In the genomic region with DNA sequence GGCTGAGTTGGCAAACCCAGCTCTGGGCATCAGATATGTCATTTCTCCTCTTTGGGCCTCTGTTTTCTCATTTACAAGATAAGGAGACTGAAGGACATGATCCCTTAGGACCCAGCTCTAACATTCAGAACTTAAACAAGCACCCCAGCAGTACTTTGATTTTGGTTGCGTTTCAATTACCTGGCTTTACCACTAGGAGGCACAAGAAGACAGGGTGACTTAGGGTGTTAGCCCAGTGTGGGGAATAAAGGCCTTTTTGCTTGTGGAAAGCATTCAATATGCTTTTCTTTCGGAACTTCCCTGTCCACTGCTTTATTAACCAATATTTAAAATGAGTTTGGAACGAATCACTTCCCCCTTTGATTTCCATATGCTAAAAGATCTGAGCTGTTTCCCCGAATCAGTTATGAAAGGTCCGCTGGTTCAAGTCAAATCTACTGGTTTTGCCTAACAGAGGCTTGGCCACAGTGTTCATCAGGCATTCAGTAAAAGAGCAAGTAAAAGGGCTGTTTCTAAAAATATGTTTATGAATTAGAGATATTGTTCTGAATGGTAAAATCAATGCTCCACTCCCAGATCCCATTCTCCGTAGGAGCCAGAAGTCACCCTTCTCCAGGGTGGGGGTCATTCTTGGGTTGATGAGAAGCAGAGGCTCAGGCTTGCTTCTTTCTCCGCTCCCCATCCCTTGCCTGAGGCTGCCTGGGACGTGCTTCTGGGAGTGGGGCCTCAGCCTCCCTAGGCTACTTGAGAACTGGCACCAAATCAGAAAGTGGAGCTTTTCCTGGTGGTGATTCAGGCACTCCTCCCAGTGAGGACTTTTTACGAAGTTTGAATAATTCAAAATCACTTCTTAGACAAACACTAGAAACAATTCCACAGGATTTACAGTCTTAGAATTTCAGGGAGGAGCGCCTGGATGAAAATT, we compare ENCODE assay signal across 8 cellular contexts.
A peak's percentile ranks its signal among the peaks of the same experiment; 100 is the strongest.
DNase-seq lines count a peak whose midpoint lies in the region; ATAC-seq and TF ChIP-seq lines count a peak whose summit lies in the region.

No MANE protein-coding gene starts in this region.

- no peak overlapping the region for H2AFZ ChIP-seq in OCI-LY7 (ENCODE audit: low read length)

- H4K20me1 ChIP-seq in OCI-LY7 (ENCODE audit: insufficient read depth, low read length): no peaks in the 10 kb centered on the region

- no TSS peak for BruUV-seq in OCI-LY7 (replicated peaks; lab: Mats Ljungman, UMichigan)

- no peak for ATAC-seq in activated naive CD8-positive, alpha-beta T cell treated with anti-CD3 and anti-CD28 coated beads, Interleukin-2, amount 50 U/mL, for 24 hours
- ATAC-seq in GM18520 (IDR thresholded peaks at IDR 0.05; ENCODE audit: unreplicated experiment): no peak

- H3K9me3 Mint-ChIP-seq in activated naive CD8-positive, alpha-beta T cell treated with anti-CD3 and anti-CD28 coated beads, Interleukin-2, amount 50 U/mL, for 24 hours: no peaks in the 10 kb centered on the region
- H3K9me3 Mint-ChIP-seq in osteocyte (ENCODE audit: unreplicated experiment): no peaks in the 10 kb centered on the region

- H3K4me3 Mint-ChIP-seq in activated naive CD8-positive, alpha-beta T cell treated with anti-CD3 and anti-CD28 coated beads, Interleukin-2, amount 50 U/mL, for 24 hours: no peak overlapping the region
- peak overlapping the region; percentile 42 for H3K4me3 Mint-ChIP-seq in osteocyte (ENCODE audit: unreplicated experiment)

- H3K36me3 Mint-ChIP-seq in activated naive CD8-positive, alpha-beta T cell treated with anti-CD3 and anti-CD28 coated beads, Interleukin-2, amount 50 U/mL, for 24 hours (ENCODE audit: low read depth): peaks cover 44% of the 10 kb centered on the region
- peaks cover 74% of the 10 kb centered on the region for H3K36me3 Mint-ChIP-seq in osteocyte (ENCODE audit: unreplicated experiment)

- H3K36me3 ChIP-seq in OCI-LY7 (ENCODE audit: insufficient read depth, low read length): no peaks in the 10 kb centered on the region

- intact Hi-C loops in OCI-LY7 (cut with micrococcal nuclease; ENCODE audit: unreplicated experiment) (loop anchor here (1.0 to 2.0 kb wide), 3 partner anchors 106 to 304 kb away; partner anchors contain the start of gene MYOF), head of caudate nucleus (cut with DNase I) (loop anchor here (2.0 kb wide), 1 partner anchor 106 kb away; the partner anchor contains the start of gene MYOF)

- no peaks in the 10 kb centered on the region for H3K9me3 ChIP-seq in OCI-LY7 (ENCODE audit: low read length)

- H3K27ac ChIP-seq in OCI-LY7 (ENCODE audit: low read depth, low read length, poor library complexity, severe bottlenecking): no peak overlapping the region

- TF ChIP-seq CTCF in OCI-LY7 (conservative IDR thresholded peaks at IDR 0.05; ENCODE audit: low read length) (peak; percentile 95), osteocyte (IDR thresholded peaks at IDR 0.05) (peak; percentile 90)

- peak overlapping the region; percentile 48 for H3K27ac Mint-ChIP-seq in activated naive CD8-positive, alpha-beta T cell treated with anti-CD3 and anti-CD28 coated beads, Interleukin-2, amount 50 U/mL, for 24 hours
- peak overlapping the region; percentile 92 for H3K27ac Mint-ChIP-seq in osteocyte (ENCODE audit: unreplicated experiment)

- H3K9me2 ChIP-seq in OCI-LY7 (ENCODE audit: insufficient read depth, low read length): no peaks in the 10 kb centered on the region

- H3K4me2 ChIP-seq in OCI-LY7 (ENCODE audit: low read length): no peak overlapping the region

- CTCF ChIA-PET in OCI-LY7 (lab: Charles Lee; ENCODE audit: unreplicated experiment): interaction anchor here (0.6 to 2.4 kb wide), 2 partner anchors 106 to 326 kb away, joined by 4 to 15 read pairs; partner anchors contain the start of genes FRA10AC1 and MYOF

- POLR2A ChIA-PET in OCI-LY7 (lab: Charles Lee): interaction anchor here (1.0 to 1.7 kb wide), 3 partner anchors 16 to 119 kb away, joined by 3 to 14 read pairs (median 3); partner anchors contain the start of gene MYOF

- peak; percentile 37 for DNase-seq in 8988T
- DNase-seq in GM03348 (ENCODE audit: low spot score): peak; percentile 80
- DNase-seq in HT-29 (ENCODE audit: low spot score): peak; percentile 91
- peak; percentile 69 for DNase-seq in OCI-LY7 (ENCODE audit: low spot score)
- peak; percentile 25 for DNase-seq in activated naive CD8-positive, alpha-beta T cell treated with anti-CD3 and anti-CD28 coated beads, Interleukin-2, amount 50 U/mL, for 24 hours
- peak in 22 of 42 donors; percentile 14 to 80 (median 54) for DNase-seq in head of caudate nucleus
- no peak for DNase-seq in osteocyte (ENCODE audit: extremely low spot score, unreplicated experiment)

- H3K4me1 Mint-ChIP-seq in activated naive CD8-positive, alpha-beta T cell treated with anti-CD3 and anti-CD28 coated beads, Interleukin-2, amount 50 U/mL, for 24 hours: peaks cover 46% of the 10 kb centered on the region
- peaks cover 56% of the 10 kb centered on the region for H3K4me1 Mint-ChIP-seq in osteocyte (ENCODE audit: unreplicated experiment)

- H3K4me1 ChIP-seq in OCI-LY7 (ENCODE audit: insufficient read depth, low read length, poor library complexity, severe bottlenecking): no peaks in the 10 kb centered on the region

- no peaks in the 10 kb centered on the region for H3K79me2 ChIP-seq in OCI-LY7 (ENCODE audit: insufficient read depth, low read depth, low read length)

- H3K4me3 ChIP-seq in OCI-LY7 (ENCODE audit: low read depth, low read length, poor library complexity, severe bottlenecking): no peak overlapping the region

- peaks cover 1% of the 10 kb centered on the region for H3K27me3 Mint-ChIP-seq in activated naive CD8-positive, alpha-beta T cell treated with anti-CD3 and anti-CD28 coated beads, Interleukin-2, amount 50 U/mL, for 24 hours
- no peaks in the 10 kb centered on the region for H3K27me3 Mint-ChIP-seq in osteocyte (ENCODE audit: unreplicated experiment)
